In the genomic region with DNA sequence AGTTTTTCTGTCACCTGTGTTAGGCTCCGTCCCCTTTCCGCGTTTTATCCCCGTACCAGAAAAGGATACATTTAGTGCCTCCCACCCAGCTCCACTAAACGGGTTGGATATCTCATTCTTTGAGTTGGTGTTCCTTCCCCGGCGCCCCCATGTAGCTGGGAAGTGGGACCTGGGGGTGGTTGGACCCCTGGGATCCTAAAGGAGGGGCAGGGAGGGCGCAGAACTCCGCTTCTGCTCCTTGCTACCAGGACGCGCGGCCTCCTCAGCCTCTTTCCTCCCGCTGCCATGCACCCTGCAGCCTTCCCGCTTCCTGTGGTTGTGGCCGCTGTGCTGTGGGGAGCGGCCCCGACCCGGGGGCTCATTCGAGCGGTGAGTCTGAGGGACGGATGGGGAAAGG, we compare ENCODE assay signal across 1 cellular context.
TF ChIP-seq lines count a peak whose summit lies in the region.

No MANE protein-coding gene starts in this region.

TF ChIP-seq in neural cell, 6 proteins besides CTCF, POLR2A, EP300 and RAD21 (continued from another document):
- TF ChIP-seq REST (IDR thresholded peaks at IDR 0.05; ENCODE audit: borderline replicate concordance), result no peak
